Comparison of ENCODE assay signal across 27 cellular contexts in the genomic region with DNA sequence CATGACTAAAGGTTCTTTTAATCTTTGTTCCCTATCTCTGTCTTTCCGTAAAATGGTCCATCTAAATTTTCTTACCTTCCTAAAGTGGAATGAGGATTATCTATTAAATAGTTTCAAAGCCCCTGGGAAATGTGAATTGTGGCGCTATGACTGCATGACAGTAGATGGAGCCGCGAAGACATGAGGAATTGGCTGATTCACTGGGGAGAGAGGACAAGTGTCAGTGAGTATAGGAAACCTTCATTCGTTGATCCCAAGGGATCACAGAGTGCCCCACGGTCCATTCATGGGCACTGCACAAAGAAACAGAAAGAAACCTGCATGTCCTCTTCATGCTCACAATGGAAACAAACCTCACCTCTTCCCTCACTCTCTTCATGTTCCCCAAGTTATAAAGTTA.
A peak's percentile ranks its signal among the peaks of the same experiment; 100 is the strongest.
DNase-seq lines count a peak whose midpoint lies in the region; ATAC-seq, FAIRE-seq and TF ChIP-seq lines count a peak whose summit lies in the region.
"Had no signal": no experiment of that assay in that cellular context is flagged by ENCODE, and none has a peak within 500 bp of the region (broad histone marks: within the 10 kb centered on the region; RNA-seq: fewer than 3 reads in every experiment).

No MANE protein-coding gene starts in this region.

- peaks cover 31% of the 10 kb centered on the region for H3K9me3 ChIP-seq in A549
- peaks cover 13% of the 10 kb centered on the region for H3K9me3 ChIP-seq in HAP-1
- H3K9me3 ChIP-seq in keratinocyte (ENCODE audit: control insufficient read depth, low read depth, low read length), result peaks cover 3% of the 10 kb centered on the region
- H3K9me3 ChIP-seq: Peyer's patch had no signal

- 77% methylated on average over 6 of the region's 6 CpGs for WGBS in A549 (ENCODE audit: missing lambda C conversion rate)

- no peak overlapping the region for H3K27ac Mint-ChIP-seq in WTC11
- H3K27ac Mint-ChIP-seq: CD4-positive, alpha-beta memory T cell; T-helper 17 cell had no signal

- H3K4me3 ChIP-seq in A549, result no peak overlapping the region
- H3K4me3 ChIP-seq in HAP-1, result no peak overlapping the region
- H3K4me3 ChIP-seq in keratinocyte (ENCODE audit: control insufficient read depth in 2 of 3, extremely low read depth in 1 of 3, insufficient read depth in 2 of 3, low read depth in 1 of 3, low read length in 3 of 3), result no peak overlapping the region
- H3K4me3 ChIP-seq: BLaER1, K562, Peyer's patch had no signal

- no peak for FAIRE-seq in A549 (lab: Jason Lieb, UNC)
- no peak for FAIRE-seq in keratinocyte (lab: Jason Lieb, UNC)
- FAIRE-seq: GM18507, GM19239, HepG2, K562 had no signal

- no peak for TF ChIP-seq POLR2A in A549 (IDR thresholded peaks at IDR 0.05; ENCODE audit: low read length)

- no peaks in the 10 kb centered on the region for H3K4me1 ChIP-seq in A549
- peaks cover 23% of the 10 kb centered on the region for H3K4me1 ChIP-seq in HAP-1
- peaks cover 9% of the 10 kb centered on the region for H3K4me1 ChIP-seq in keratinocyte (ENCODE audit: control insufficient read depth, extremely low read depth, insufficient read depth, low read length)
- H3K4me1 ChIP-seq: BLaER1, Peyer's patch had no signal

- CTCF ChIA-PET in A549 (lab: Yijun Ruan, JAX), result interaction anchor here (0.8 to 1.2 kb wide), 2 partner anchors 8 to 20 kb away, joined by 3 to 4 read pairs; no protein-coding TSS in a partner anchor
- CTCF ChIA-PET in WTC11 (lab: Charles Lee), result no interaction called here

- H3K27me3 ChIP-seq in HAP-1 (ENCODE audit: low read depth) (no peaks in the 10 kb centered on the region), keratinocyte (ENCODE audit: control insufficient read depth, extremely low read depth, insufficient read depth, low read length) (no peaks in the 10 kb centered on the region)
- H3K27me3 ChIP-seq: BLaER1, Peyer's patch had no signal

- no peak for ATAC-seq in A549
- peak; percentile 83 for ATAC-seq in WTC11
- ATAC-seq in GM18858 (IDR thresholded peaks at IDR 0.05; ENCODE audit: unreplicated experiment), result no peak
- ATAC-seq in activated CD4-positive, CD25-positive, alpha-beta regulatory T cell treated with anti-CD3 and anti-CD28 coated beads, Interleukin-2, amount 50 U/mL, for 24 hours, result no peak
- ATAC-seq in HG02759 (IDR thresholded peaks at IDR 0.05; ENCODE audit: unreplicated experiment), result no peak
- ATAC-seq: HepG2, K562, T-helper 17 cell had no signal

- no peak for DNase-seq in A549 (ENCODE audit: low read depth in 1 of 2, low spot score in 1 of 2)
- DNase-seq in HAP-1 (ENCODE audit: low spot score in 2 of 2), result peak; percentile 72 to 87
- DNase-seq in WTC11 (ENCODE audit: low spot score), result no peak
- DNase-seq in keratinocyte (ENCODE audit: low read depth, low spot score), result no peak
- DNase-seq: ACHN; Caco-2; CD4-positive, alpha-beta memory T cell; DMS 273 treated with DMSO at 0.1 percent for 48 hours; GDM1; MM.1S; NCI-H1048; NCI-H1417 treated with DMSO at 0.1 percent for 48 hours; NCI-H187; NCI-H774; NK-92 treated with Interleukin-12 subunit alpha and Interleukin-12 subunit beta, amount 100 ng/mL, for 24 hours; Peyer's patch; Right ventricle myocardium superior; T-helper 17 cell had no signal

- no peaks in the 10 kb centered on the region for H3K9me1 ChIP-seq in keratinocyte (ENCODE audit: control insufficient read depth, extremely low read depth, insufficient read depth, low read length)

- peaks cover 41% of the 10 kb centered on the region for H3K36me3 Mint-ChIP-seq in WTC11
- H3K36me3 Mint-ChIP-seq: CD4-positive, alpha-beta memory T cell had no signal

- H3K36me3 ChIP-seq in HAP-1 (replicated peaks), result no peaks in the 10 kb centered on the region
- no peaks in the 10 kb centered on the region for H3K36me3 ChIP-seq in keratinocyte (ENCODE audit: control insufficient read depth in 2 of 2, extremely low read depth in 1 of 2, insufficient read depth in 2 of 2, low read length in 2 of 2)
- H3K36me3 ChIP-seq: BLaER1, Peyer's patch had no signal

- TF ChIP-seq CTCF in A549 (IDR thresholded peaks at IDR 0.05) (no peak), WTC11 (IDR thresholded peaks at IDR 0.05) (no peak), keratinocyte (optimal IDR thresholded peaks at IDR 0.05 in 1 of 3, IDR thresholded peaks at IDR 0.05 in 1 of 3, conservative IDR thresholded peaks at IDR 0.05 in 1 of 3; ENCODE audit: extremely low read depth in 1 of 3, insufficient read depth in 2 of 3, low read length in 3 of 3) (peak in 1 of 3 experiments; percentile 40)

- no peaks in the 10 kb centered on the region for H3K27me3 Mint-ChIP-seq in WTC11 (ENCODE audit: low read depth)
- H3K27me3 Mint-ChIP-seq: CD4-positive, alpha-beta memory T cell; T-helper 17 cell had no signal

- TF ChIP-seq RAD21 in A549 (conservative IDR thresholded peaks at IDR 0.05 in 1 of 2, IDR thresholded peaks at IDR 0.05 in 1 of 2), result 0 out of 5 replicates have a peak, but pooled peaks have one; percentile 11 to 27

- H3K9me3 Mint-ChIP-seq in WTC11, result peaks cover 38% of the 10 kb centered on the region

- H3K4me3 Mint-ChIP-seq in WTC11, result no peak overlapping the region
- H3K4me3 Mint-ChIP-seq: CD4-positive, alpha-beta memory T cell; T-helper 17 cell had no signal

- H3K27ac ChIP-seq in A549, result no peak overlapping the region
- H3K27ac ChIP-seq in keratinocyte (ENCODE audit: control insufficient read depth, insufficient read depth, low read length), result peak overlapping the region; percentile 6
- H3K27ac ChIP-seq: BLaER1, HL-60, Peyer's patch had no signal

- POLR2A ChIA-PET in A549 (lab: Yijun Ruan, JAX) (no interaction called here), WTC11 (lab: Charles Lee) (no interaction called here)

- H3K4me2 ChIP-seq in A549 (no peak overlapping the region), keratinocyte (ENCODE audit: control insufficient read depth, extremely low read depth, insufficient read depth, low read depth, low read length) (no peak overlapping the region)
- H3K4me2 ChIP-seq: BLaER1 had no signal

- dilution Hi-C loops in keratinocyte (cut with MboI; ENCODE audit: extremely low pct_ligation_motif_present, low sequenced_read_pairs), result no loop called here

- H3K9ac ChIP-seq in keratinocyte (ENCODE audit: control insufficient read depth, extremely low read depth, insufficient read depth, low read length), result no peak overlapping the region
- H3K9ac ChIP-seq: BLaER1 had no signal

- no peak overlapping the region for H2AFZ ChIP-seq in keratinocyte (ENCODE audit: control insufficient read depth, low read length)

- no peaks in the 10 kb centered on the region for H3K79me2 ChIP-seq in keratinocyte (ENCODE audit: control insufficient read depth, insufficient read depth, low read length)

- in situ Hi-C loops in HAP-1 (cut with MboI; ENCODE audit: low sequenced_read_pairs), result loop anchor here (25.0 kb wide), 1 partner anchor 101 kb away; no protein-coding TSS in a partner anchor

- TF ChIP-seq EP300 in A549 (IDR thresholded peaks at IDR 0.05), result no peak

- H4K20me1 ChIP-seq in keratinocyte (ENCODE audit: control insufficient read depth, extremely low read depth, insufficient read depth, low read length), result no peaks in the 10 kb centered on the region
- H4K20me1 ChIP-seq: BLaER1 had no signal

- peaks cover 13% of the 10 kb centered on the region for H3K4me1 Mint-ChIP-seq in WTC11
- H3K4me1 Mint-ChIP-seq: CD4-positive, alpha-beta memory T cell; T-helper 17 cell had no signal

TF ChIP-seq in A549, 52 proteins besides CTCF, POLR2A, EP300 and RAD21:
- TF ChIP-seq HOXB13 (CRISPR knock-in tag; IDR thresholded peaks at IDR 0.05; ENCODE audit: low read depth), result no peak
- TF ChIP-seq KDM1A (IDR thresholded peaks at IDR 0.05; ENCODE audit: low read depth), result no peak
- TF ChIP-seq KDM5A (IDR thresholded peaks at IDR 0.05), result no peak
- TF ChIP-seq SMC3 (IDR thresholded peaks at IDR 0.05), result no peak
- TF ChIP-seq EHF (CRISPR knock-in tag; IDR thresholded peaks at IDR 0.05), result no peak
- TF ChIP-seq CHD2 (IDR thresholded peaks at IDR 0.05; ENCODE audit: low read length, partially characterized antibody), result no peak
- TF ChIP-seq ZSCAN20 (CRISPR knock-in tag; IDR thresholded peaks at IDR 0.05), result no peak
- no peak for TF ChIP-seq EHMT2 (IDR thresholded peaks at IDR 0.05; ENCODE audit: low read depth)
- TF ChIP-seq RCOR1 (IDR thresholded peaks at IDR 0.05; ENCODE audit: low read depth, low read length), result no peak
- no peak for TF ChIP-seq CHD4 (IDR thresholded peaks at IDR 0.05; ENCODE audit: borderline replicate concordance)

TF ChIP-seq in WTC11, 78 proteins besides CTCF, POLR2A, EP300 and RAD21:
- no peak for TF ChIP-seq NR3C1 (CRISPR knock-in tag; conservative IDR thresholded peaks at IDR 0.05; ENCODE audit: low read depth)

Comparison
In these comparisons a context has a peak if more than half of its experiments do, and no peak if none do; other contexts are left out.
1. DNase-seq: peak in HAP-1 (2 of 2); none in A549 (0 of 2), WTC11 (single experiment) and keratinocyte (single experiment).